In genomic region chr1:25870614-25871013, GRCh38 we compare ENCODE assay signal across 17 cellular contexts. TPM values are rescaled to one million over a fixed set of nuclear protein-coding genes. Genes with fewer than 3 reads are reported as not detected.
"Had no signal": no experiment of that assay in that cellular context is flagged by ENCODE, and none has a peak within 500 bp of the region (broad histone marks: within the 10 kb centered on the region; RNA-seq: fewer than 3 reads in every experiment).

No MANE protein-coding gene starts in this region.

- H3K36me3 ChIP-seq: lower lobe of right lung, vagina had no signal

- H3K27ac ChIP-seq: lower lobe of right lung, tibial artery, vagina had no signal

- DNase-seq: activated CD4-positive, alpha-beta T cell treated with anti-CD3 and anti-CD28 coated beads, Interleukin-2, amount 50 U/mL, for 4 hours; activated CD8-positive, alpha-beta memory T cell treated with anti-CD3 and anti-CD28 coated beads, Interleukin-2, amount 10 ng/mL, durations not matched to agents 7 days and 5 days; activated effector memory CD4-positive, alpha-beta T cell treated with Interleukin-2 at 50 U/mL for 16 hours; activated T-cell treated with anti-CD3 and anti-CD28 coated beads, Interleukin-2, amount 50 U/mL, for 24 hours; amniotic stem cell; cerebellar nuclear complex; dermis blood vessel endothelial cell; lower lobe of right lung; naive thymus-derived CD8-positive, alpha-beta T cell; occipital lobe; T-helper 2 cell had no signal

- ATAC-seq: lower lobe of right lung; naive thymus-derived CD8-positive, alpha-beta T cell; right cardiac atrium; stimulated activated effector memory CD8-positive, alpha-beta T cell treated with anti-CD3 and anti-CD28 coated beads, Interleukin-12 subunit alpha, Interleukin-12 subunit beta, amount 100 ng/mL, for 72 hours had no signal

- H3K9me3 ChIP-seq: lower lobe of right lung, tibial artery, vagina had no signal

- H3K27me3 ChIP-seq: tibial artery, vagina had no signal

- H3K4me3 ChIP-seq: lower lobe of right lung, tibial artery, vagina had no signal

- FAIRE-seq: endometrium, TTC549 had no signal

RNA-seq across cellular contexts. Expression of gene AUNIP, which starts 11.4 kb away (rescaled TPM):
- total RNA-seq: lower lobe of right lung; naive thymus-derived CD8-positive, alpha-beta T cell had no signal
- polyA plus RNA-seq: naive thymus-derived CD8-positive, alpha-beta T cell; right cardiac atrium had no signal
